18 cellular contexts compared by ENCODE assay signal in genomic region chr18:25033747-25034471, GRCh38.
DNase-seq lines count a peak whose midpoint lies in the region; ATAC-seq and TF ChIP-seq lines count a peak whose summit lies in the region.
"Had no signal": no experiment of that assay in that cellular context is flagged by ENCODE, and none has a peak within 500 bp of the region (broad histone marks: within the 10 kb centered on the region; RNA-seq: fewer than 3 reads in every experiment).

No MANE protein-coding gene starts in this region.

- H3K4me1 ChIP-seq in HEK293 (ENCODE audit: control insufficient read depth, insufficient read depth, low read length) (no peaks in the 10 kb centered on the region), mammary epithelial cell (ENCODE audit: insufficient read depth, low read length) (peaks cover 8% of the 10 kb centered on the region)

- no peak overlapping the region for H3K9ac ChIP-seq in mammary epithelial cell (ENCODE audit: insufficient read depth, low read length)

- in situ Hi-C loops in mammary epithelial cell (cut with MboI; ENCODE audit: low sequenced_read_pairs in 2 of 2), result no loop called here

- H3K4me3 ChIP-seq in HEK293 (ENCODE audit: low read depth, low read length) (no peak overlapping the region), mammary epithelial cell (replicated peaks in 1 of 3; ENCODE audit: insufficient read depth in 1 of 3, low read depth in 2 of 3, low read length in 3 of 3) (no peak overlapping the region)

- H3K79me2 ChIP-seq in mammary epithelial cell (ENCODE audit: insufficient read depth, low read length), result no peaks in the 10 kb centered on the region

- intact Hi-C loops in mammary epithelial cell (cut with micrococcal nuclease), result no loop called here

- H3K27ac ChIP-seq in HEK293 (ENCODE audit: extremely low read depth, low read depth, low read length), result no peak overlapping the region
- no peak overlapping the region for H3K27ac ChIP-seq in mammary epithelial cell (ENCODE audit: insufficient read depth, low read depth, low read length)

- H3K4me2 ChIP-seq in mammary epithelial cell (ENCODE audit: insufficient read depth, low read depth, low read length), result peak overlapping the region; percentile 59

- H3K36me3 ChIP-seq in HEK293 (ENCODE audit: control insufficient read depth in 2 of 2, insufficient read depth in 1 of 2, low read length in 2 of 2) (no peaks in the 10 kb centered on the region), mammary epithelial cell (ENCODE audit: insufficient read depth, low read length) (no peaks in the 10 kb centered on the region)

- POLR2A ChIA-PET in HEK293 (lab: Yijun Ruan, JAX), result no interaction called here

- H3K9me3 ChIP-seq in HEK293 (ENCODE audit: control insufficient read depth, insufficient read depth, low read depth, low read length) (no peaks in the 10 kb centered on the region), mammary epithelial cell (replicated peaks; ENCODE audit: insufficient read depth, low read length) (no peaks in the 10 kb centered on the region)

- dilution Hi-C loops in mammary epithelial cell (cut with HindIII; ENCODE audit: low sequenced_read_pairs), result no loop called here

- H2AFZ ChIP-seq in mammary epithelial cell (ENCODE audit: low read depth, low read length), result peak overlapping the region; percentile 82

- no peaks in the 10 kb centered on the region for H3K27me3 ChIP-seq in mammary epithelial cell (ENCODE audit: insufficient read depth, low read length)

- H4K20me1 ChIP-seq in mammary epithelial cell (ENCODE audit: insufficient read depth, low read length), result no peaks in the 10 kb centered on the region

- CTCF ChIA-PET in HEK293 (lab: Yijun Ruan, JAX), result interaction anchor here (0.6 kb wide), 1 partner anchor 697 kb away, joined by 3 read pairs; no protein-coding TSS in a partner anchor
- CTCF ChIA-PET in mammary epithelial cell (lab: Charles Lee; ENCODE audit: low non-redundant PET), result no interaction called here

- no peak for TF ChIP-seq CTCF in HEK293 (tag by site-specific recombination; IDR thresholded peaks at IDR 0.05)
- TF ChIP-seq CTCF in mammary epithelial cell (conservative IDR thresholded peaks at IDR 0.05 in 1 of 2, IDR thresholded peaks at IDR 0.05 in 1 of 2; ENCODE audit: extremely low read depth in 1 of 2, insufficient read depth in 1 of 2, low read depth in 1 of 2, low read length in 2 of 2), result no peak

- DNase-seq in DMS 273 (lab: John Stamatoyannopoulos, UW; ENCODE audit: unreplicated experiment) (peak; percentile 40), NCI-H524 treated with DMSO at 0.1 percent for 48 hours (lab: John Stamatoyannopoulos, UW) (peak; percentile 89), mammary epithelial cell (peak; percentile 63), AML-193 (lab: John Stamatoyannopoulos, UW) (no peak), NCI-H526 (lab: John Stamatoyannopoulos, UW) (no peak)
- DNase-seq: C1 segment of cervical spinal cord, KBM-7, MV-4-11, NCI-H1436 treated with DMSO at 0.1 percent for 48 hours, NCI-H2029, NCI-H82, PC-3, RPMI8226, T-helper 1 cell, T-helper 9 cell had no signal

- ATAC-seq in HG02642 (IDR thresholded peaks at IDR 0.05; ENCODE audit: poor library complexity, unreplicated experiment) (no peak), HG03469 (IDR thresholded peaks at IDR 0.05; ENCODE audit: unreplicated experiment) (no peak)
- ATAC-seq: PC-3 had no signal

- 25% methylated on average over 3 of the region's 4 CpGs for WGBS in mammary epithelial cell (ENCODE audit: low coverage, missing lambda C conversion rate)

- no TSS peak for BruUV-seq in mammary epithelial cell (replicated peaks; lab: Mats Ljungman, UMichigan)

TF ChIP-seq in HEK293, 187 proteins besides CTCF, POLR2A, EP300 and RAD21:
- peak; percentile 65; the same call in 1 of the 2 replicates for TF ChIP-seq ZNF596 (tag by site-specific recombination; IDR thresholded peaks at IDR 0.05)
- TF ChIP-seq FEZF1 (tag by site-specific recombination; IDR thresholded peaks at IDR 0.05), result no peak

Comparison
In these comparisons a context has a peak if more than half of its experiments do, and no peak if none do; other contexts are left out.
1. DNase-seq: peak in DMS 273 (single experiment), NCI-H524 treated with DMSO at 0.1 percent for 48 hours (single experiment) and mammary epithelial cell (single experiment); none in AML-193 (0 of 2) and NCI-H526 (0 of 2).